ENCODE assay signal across 14 cellular contexts in genomic region chr4:81688085-81688484, GRCh38.
DNase-seq lines count a peak whose midpoint lies in the region; ATAC-seq and TF ChIP-seq lines count a peak whose summit lies in the region.
"Had no signal": no experiment of that assay in that cellular context is flagged by ENCODE, and none has a peak within 500 bp of the region (broad histone marks: within the 10 kb centered on the region; RNA-seq: fewer than 3 reads in every experiment).

No MANE protein-coding gene starts in this region.

- no peak overlapping the region for H3K18ac ChIP-seq in mesendoderm (ENCODE audit: low read length)

- DNase-seq in DND-41 (no peak), NCI-H69 (lab: John Stamatoyannopoulos, UW) (peak; percentile 52), fibroblast of lung (ENCODE audit: low read depth in 2 of 2) (peak in 1 of 2 donors; percentile 29), mesendoderm (peak; percentile 69), epidermal melanocyte (ENCODE audit: insufficient read length, low spot score) (no peak), COLO829 (ENCODE audit: low spot score) (no peak), NCI-H1048 (lab: John Stamatoyannopoulos, UW) (no peak)
- DNase-seq: activated CD4-positive, alpha-beta T cell treated with anti-CD3 and anti-CD28 coated beads, Interleukin-2, amount 50 U/mL, for 4 hours; activated naive CD8-positive, alpha-beta T cell treated with anti-CD3 and anti-CD28 coated beads, Interleukin-2, amount 10 ng/mL, durations not matched to agents 7 days and 5 days; effector CD8-positive, alpha-beta T cell; NCI-H2171 treated with DMSO at 0.1 percent for 48 hours; occipital lobe; SK-N-SH had no signal

- H3K4me1 ChIP-seq in DND-41 (ENCODE audit: insufficient read depth, low read length) (0 out of 2 replicates have a peak, but pooled peaks cover 2% of the 10 kb centered on the region), fibroblast of lung (ENCODE audit: control insufficient read depth, extremely low read depth, insufficient read depth, low read length) (no peaks in the 10 kb centered on the region), mesendoderm (ENCODE audit: control insufficient read depth, low read depth, low read length) (peaks cover 1% of the 10 kb centered on the region)

- WGBS in mesendoderm (ENCODE audit: extremely low coverage, insufficient coverage, low lambda C conversion rate): no CpG with 5 or more reads among the region's 4 CpGs

- ATAC-seq in DND-41 (ENCODE audit: insufficient read depth, low read depth) (0 out of 3 replicates have a peak, but pooled peaks have one; percentile 34), HG03139 (IDR thresholded peaks at IDR 0.05; ENCODE audit: unreplicated experiment) (no peak)

- H2AK5ac ChIP-seq in mesendoderm (ENCODE audit: low read length): no peak overlapping the region

- H4K20me1 ChIP-seq in DND-41 (ENCODE audit: insufficient read depth, low read length) (no peaks in the 10 kb centered on the region), fibroblast of lung (ENCODE audit: control insufficient read depth, extremely low read depth, insufficient read depth, low read length) (no peaks in the 10 kb centered on the region)

- H4K8ac ChIP-seq in mesendoderm (ENCODE audit: low read depth, low read length): no peak overlapping the region

- H3K27me3 ChIP-seq in DND-41 (ENCODE audit: insufficient read depth, low read length, poor library complexity): no peaks in the 10 kb centered on the region
- no peaks in the 10 kb centered on the region for H3K27me3 ChIP-seq in fibroblast of lung (ENCODE audit: control insufficient read depth, insufficient read depth, low read length)
- H3K27me3 ChIP-seq in mesendoderm (ENCODE audit: insufficient read depth, low read length, poor library complexity): no peaks in the 10 kb centered on the region

- H3K36me3 ChIP-seq in DND-41 (ENCODE audit: insufficient read depth, low read length) (no peaks in the 10 kb centered on the region), fibroblast of lung (ENCODE audit: control insufficient read depth, insufficient read depth, low read length) (no peaks in the 10 kb centered on the region), mesendoderm (ENCODE audit: control insufficient read depth, insufficient read depth, low read length) (no peaks in the 10 kb centered on the region)

- no peaks in the 10 kb centered on the region for H3K79me1 ChIP-seq in mesendoderm (ENCODE audit: low read length)

- H3K79me2 ChIP-seq in DND-41 (ENCODE audit: insufficient read depth, low read length) (no peaks in the 10 kb centered on the region), fibroblast of lung (ENCODE audit: control insufficient read depth, insufficient read depth, low read length) (no peaks in the 10 kb centered on the region), mesendoderm (ENCODE audit: control insufficient read depth, insufficient read depth, low read length) (no peaks in the 10 kb centered on the region)

- H2BK5ac ChIP-seq in mesendoderm (ENCODE audit: low read length): no peak overlapping the region

- H2BK15ac ChIP-seq in mesendoderm (replicated peaks; ENCODE audit: low read depth): no peak overlapping the region

- H2AFZ ChIP-seq in DND-41 (ENCODE audit: low read depth, low read length) (no peak overlapping the region), fibroblast of lung (ENCODE audit: low read length) (no peak overlapping the region)

- H3K4me2 ChIP-seq in DND-41 (ENCODE audit: insufficient read depth, low read length) (no peak overlapping the region), fibroblast of lung (ENCODE audit: extremely low read depth, insufficient read depth, low read length) (no peak overlapping the region), mesendoderm (ENCODE audit: low read length) (no peak overlapping the region)
- H3K4me2 ChIP-seq: SK-N-SH had no signal

- H3K27ac ChIP-seq in DND-41 (ENCODE audit: low read length) (no peak overlapping the region), fibroblast of lung (ENCODE audit: insufficient read depth, low read length) (no peak overlapping the region), mesendoderm (ENCODE audit: low read depth, low read length) (no peak overlapping the region)

- no peak overlapping the region for H3K56ac ChIP-seq in mesendoderm (ENCODE audit: low read length)

- no peak overlapping the region for H3K4ac ChIP-seq in mesendoderm (ENCODE audit: low read depth, low read length)

- no peak overlapping the region for H2BK120ac ChIP-seq in mesendoderm (ENCODE audit: low read depth, low read length)

- peak; percentile 26 for TF ChIP-seq CTCF in DND-41 (IDR thresholded peaks at IDR 0.05; ENCODE audit: borderline replicate concordance, extremely low read depth, low read length, poor library complexity, severe bottlenecking)
- peak; percentile 9 to 37 for TF ChIP-seq CTCF in fibroblast of lung (conservative IDR thresholded peaks at IDR 0.05 in 1 of 2, IDR thresholded peaks at IDR 0.05 in 1 of 2; ENCODE audit: low read depth in 1 of 2, low read length in 2 of 2)

- no peak overlapping the region for H3K9ac ChIP-seq in DND-41 (ENCODE audit: low read depth, low read length)
- H3K9ac ChIP-seq in fibroblast of lung (ENCODE audit: insufficient read depth, low read length): no peak overlapping the region
- no peak overlapping the region for H3K9ac ChIP-seq in mesendoderm (ENCODE audit: low read length)
- H3K9ac ChIP-seq: SK-N-SH had no signal

- no peaks in the 10 kb centered on the region for H3K9me3 ChIP-seq in DND-41 (ENCODE audit: insufficient read depth, low read length, severe bottlenecking)
- no peaks in the 10 kb centered on the region for H3K9me3 ChIP-seq in fibroblast of lung (ENCODE audit: control insufficient read depth, insufficient read depth, low read depth, low read length)
- H3K9me3 ChIP-seq: SK-N-SH had no signal

- H3K4me3 ChIP-seq in DND-41 (ENCODE audit: low read depth in 1 of 2, low read length in 2 of 2) (no peak overlapping the region), fibroblast of lung (replicated peaks in 1 of 4; ENCODE audit: control extremely low read depth in 1 of 4, insufficient read depth in 1 of 4, low read depth in 3 of 4, low read length in 4 of 4) (no peak overlapping the region), mesendoderm (ENCODE audit: low read length) (no peak overlapping the region)

- H3K23ac ChIP-seq in mesendoderm (ENCODE audit: low read length): no peak overlapping the region

- H4K5ac ChIP-seq in mesendoderm (ENCODE audit: low read length): no peak overlapping the region

Comparison
In these comparisons a context has a peak if more than half of its experiments do, and no peak if none do; other contexts are left out.
1. DNase-seq: peak in NCI-H69 (single experiment) and mesendoderm (single experiment); none in DND-41 (single experiment), epidermal melanocyte (single experiment), COLO829 (single experiment) and NCI-H1048 (single experiment).